In genomic region chr17:45394913-45395568, GRCh38 we compare ENCODE assay signal across 9 cellular contexts. TPM values are rescaled to one million over a fixed set of nuclear protein-coding genes. Genes with fewer than 3 reads are reported as not detected.
DNase-seq lines count a peak whose midpoint lies in the region; TF ChIP-seq lines count a peak whose summit lies in the region.
"Had no signal": no experiment of that assay in that cellular context is flagged by ENCODE, and none has a peak within 500 bp of the region (broad histone marks: within the 10 kb centered on the region; RNA-seq: fewer than 3 reads in every experiment).

No MANE protein-coding gene starts in this region.

- no peaks in the 10 kb centered on the region for H3K79me1 ChIP-seq in mesendoderm (ENCODE audit: low read length)

- no peak overlapping the region for H3K23ac ChIP-seq in mesendoderm (ENCODE audit: low read length)

- peak; percentile 15 for DNase-seq in activated T-helper 1 cell treated with Interleukin-2 at 50 U/mL for 16 hours (ENCODE audit: low read depth)
- DNase-seq in activated T-helper 1 cell treated with anti-CD3 and anti-CD28 coated beads, Interleukin-12 subunit alpha, Interleukin-12 subunit beta, Interleukin-2, Interleukin-4 antibody, amounts not matched to agents 30 ng/mL and 10 ng/mL and 1 ng/mL, durations not matched to agents 14 hours and 24 hours and 36 hours (ENCODE audit: low spot score) = no peak
- DNase-seq in NCI-H2171 (lab: John Stamatoyannopoulos, UW) = peak; percentile 59
- peak; percentile 77 for DNase-seq in activated CD4-positive, alpha-beta T cell treated with anti-CD3 and anti-CD28 coated beads, Interleukin-2, amount 10 ng/mL, durations not matched to agents 24 days and 14 days
- DNase-seq in epithelial cell of esophagus (ENCODE audit: low read depth) = peak; percentile 67
- peak; percentile 95 for DNase-seq in mesendoderm
- DNase-seq in substantia nigra (lab: John Stamatoyannopoulos, UW) = peak in 37 of 49 donors; percentile 4 to 79 (median 38)
- DNase-seq in NCI-H128 (lab: John Stamatoyannopoulos, UW; ENCODE audit: unreplicated experiment) = no peak

- no peaks in the 10 kb centered on the region for H3K79me2 ChIP-seq in mesendoderm (ENCODE audit: control insufficient read depth, insufficient read depth, low read length)

- peak overlapping the region; percentile 39 for H4K5ac ChIP-seq in mesendoderm (ENCODE audit: low read length)

- H3K36me3 ChIP-seq in mesendoderm (ENCODE audit: control insufficient read depth, insufficient read depth, low read length) = peaks cover 1% of the 10 kb centered on the region

- H3K4me3 Mint-ChIP-seq in activated T-helper 1 cell treated with anti-CD3 and anti-CD28 coated beads, Interleukin-12 subunit alpha, Interleukin-12 subunit beta, Interleukin-2, Interleukin-4 antibody, amounts not matched to agents 30 ng/mL and 10 ng/mL and 1 ng/mL, durations not matched to agents 14 hours and 24 hours and 36 hours = no peak overlapping the region
- H3K4me3 Mint-ChIP-seq in activated CD4-positive, alpha-beta T cell treated with anti-CD3 and anti-CD28 coated beads, Interleukin-2, amount 10 ng/mL, durations not matched to agents 24 days and 14 days = no peak overlapping the region

- no peaks in the 10 kb centered on the region for H3K9me3 Mint-ChIP-seq in activated T-helper 1 cell treated with anti-CD3 and anti-CD28 coated beads, Interleukin-12 subunit alpha, Interleukin-12 subunit beta, Interleukin-2, Interleukin-4 antibody, amounts not matched to agents 30 ng/mL and 10 ng/mL and 1 ng/mL, durations not matched to agents 14 hours and 24 hours and 36 hours
- no peaks in the 10 kb centered on the region for H3K9me3 Mint-ChIP-seq in activated CD4-positive, alpha-beta T cell treated with anti-CD3 and anti-CD28 coated beads, Interleukin-2, amount 10 ng/mL, durations not matched to agents 24 days and 14 days

- no peak overlapping the region for H2BK15ac ChIP-seq in mesendoderm (replicated peaks; ENCODE audit: low read depth)

- H3K4me2 ChIP-seq in mesendoderm (ENCODE audit: low read length) = no peak overlapping the region

- no peak overlapping the region for H2BK120ac ChIP-seq in mesendoderm (ENCODE audit: low read depth, low read length)

- no peak overlapping the region for H3K18ac ChIP-seq in mesendoderm (ENCODE audit: low read length)

- no peaks in the 10 kb centered on the region for H3K27me3 ChIP-seq in mesendoderm (ENCODE audit: insufficient read depth, low read length, poor library complexity)

- no peak overlapping the region for H3K4me3 ChIP-seq in epithelial cell of esophagus (ENCODE audit: low read length)
- H3K4me3 ChIP-seq in mesendoderm (ENCODE audit: low read length) = no peak overlapping the region

- no peak overlapping the region for H3K27ac ChIP-seq in mesendoderm (ENCODE audit: low read depth, low read length)
- H3K27ac ChIP-seq in substantia nigra (ENCODE audit: low read depth, low read length, poor library complexity, severe bottlenecking) = no peak overlapping the region
- H3K27ac ChIP-seq: epithelial cell of prostate had no signal

- H3K27ac Mint-ChIP-seq in activated T-helper 1 cell treated with anti-CD3 and anti-CD28 coated beads, Interleukin-12 subunit alpha, Interleukin-12 subunit beta, Interleukin-2, Interleukin-4 antibody, amounts not matched to agents 30 ng/mL and 10 ng/mL and 1 ng/mL, durations not matched to agents 14 hours and 24 hours and 36 hours = no peak overlapping the region
- H3K27ac Mint-ChIP-seq in activated CD4-positive, alpha-beta T cell treated with anti-CD3 and anti-CD28 coated beads, Interleukin-2, amount 10 ng/mL, durations not matched to agents 24 days and 14 days = no peak overlapping the region

- H3K36me3 Mint-ChIP-seq in activated T-helper 1 cell treated with anti-CD3 and anti-CD28 coated beads, Interleukin-12 subunit alpha, Interleukin-12 subunit beta, Interleukin-2, Interleukin-4 antibody, amounts not matched to agents 30 ng/mL and 10 ng/mL and 1 ng/mL, durations not matched to agents 14 hours and 24 hours and 36 hours (ENCODE audit: low read depth) = peaks cover 13% of the 10 kb centered on the region
- H3K36me3 Mint-ChIP-seq in activated CD4-positive, alpha-beta T cell treated with anti-CD3 and anti-CD28 coated beads, Interleukin-2, amount 10 ng/mL, durations not matched to agents 24 days and 14 days (ENCODE audit: low read depth) = peaks cover 24% of the 10 kb centered on the region

- WGBS in mesendoderm (ENCODE audit: extremely low coverage, insufficient coverage, low lambda C conversion rate) = no CpG with 5 or more reads among the region's 30 CpGs

- no peaks in the 10 kb centered on the region for H3K27me3 Mint-ChIP-seq in activated T-helper 1 cell treated with anti-CD3 and anti-CD28 coated beads, Interleukin-12 subunit alpha, Interleukin-12 subunit beta, Interleukin-2, Interleukin-4 antibody, amounts not matched to agents 30 ng/mL and 10 ng/mL and 1 ng/mL, durations not matched to agents 14 hours and 24 hours and 36 hours (ENCODE audit: insufficient read depth)
- no peaks in the 10 kb centered on the region for H3K27me3 Mint-ChIP-seq in activated CD4-positive, alpha-beta T cell treated with anti-CD3 and anti-CD28 coated beads, Interleukin-2, amount 10 ng/mL, durations not matched to agents 24 days and 14 days

- TF ChIP-seq CTCF in epithelial cell of esophagus (IDR thresholded peaks at IDR 0.05; ENCODE audit: insufficient read depth, low read depth, low read length, missing control alignments) = peak; percentile 70

- H4K8ac ChIP-seq in mesendoderm (ENCODE audit: low read depth, low read length) = no peak overlapping the region

- peaks cover 7% of the 10 kb centered on the region for H3K4me1 Mint-ChIP-seq in activated T-helper 1 cell treated with anti-CD3 and anti-CD28 coated beads, Interleukin-12 subunit alpha, Interleukin-12 subunit beta, Interleukin-2, Interleukin-4 antibody, amounts not matched to agents 30 ng/mL and 10 ng/mL and 1 ng/mL, durations not matched to agents 14 hours and 24 hours and 36 hours (ENCODE audit: low read depth)
- peaks cover 4% of the 10 kb centered on the region for H3K4me1 Mint-ChIP-seq in activated CD4-positive, alpha-beta T cell treated with anti-CD3 and anti-CD28 coated beads, Interleukin-2, amount 10 ng/mL, durations not matched to agents 24 days and 14 days

- intact Hi-C loops in activated T-helper 1 cell treated with anti-CD3 and anti-CD28 coated beads, Interleukin-12 subunit alpha, Interleukin-12 subunit beta, Interleukin-2, Interleukin-4 antibody, amounts not matched to agents 30 ng/mL and 10 ng/mL and 1 ng/mL, durations not matched to agents 14 hours and 24 hours and 36 hours (cut with micrococcal nuclease) = no loop called here
- intact Hi-C loops in activated CD4-positive, alpha-beta T cell treated with anti-CD3 and anti-CD28 coated beads, Interleukin-2, amount 10 ng/mL, durations not matched to agents 24 days and 14 days (cut with micrococcal nuclease) = no loop called here

- H3K9ac ChIP-seq in mesendoderm (ENCODE audit: low read length) = peak overlapping the region; percentile 68

- H2BK5ac ChIP-seq in mesendoderm (ENCODE audit: low read length) = no peak overlapping the region

- peak overlapping the region; percentile 92 for H3K56ac ChIP-seq in mesendoderm (ENCODE audit: low read length)

- peak overlapping the region; percentile 78 for H2AK5ac ChIP-seq in mesendoderm (ENCODE audit: low read length)

- H3K4ac ChIP-seq in mesendoderm (ENCODE audit: low read depth, low read length) = no peak overlapping the region

- peaks cover 3% of the 10 kb centered on the region for H3K4me1 ChIP-seq in mesendoderm (ENCODE audit: control insufficient read depth, low read depth, low read length)

RNA-seq across cellular contexts. Expression of gene ARHGAP27, which starts 37.6 kb away (rescaled TPM):
- 47.9 and 59.1 TPM in 2 replicates for total RNA-seq in activated T-helper 1 cell treated with anti-CD3 and anti-CD28 coated beads, Interleukin-12 subunit alpha, Interleukin-12 subunit beta, Interleukin-2, Interleukin-4 antibody, amounts not matched to agents 30 ng/mL and 10 ng/mL and 1 ng/mL, durations not matched to agents 14 hours and 24 hours and 36 hours
- total RNA-seq in activated CD4-positive, alpha-beta T cell treated with anti-CD3 and anti-CD28 coated beads, Interleukin-2, amount 10 ng/mL, durations not matched to agents 24 days and 14 days = 47.9 and 48.3 TPM in 2 replicates
- polyA plus RNA-seq in mesendoderm (2013, experiment 1 of 2) = 3.5 TPM
- 3.7 TPM for polyA plus RNA-seq in mesendoderm (2013, experiment 2 of 2)

Comparison
In these comparisons a context has a peak if more than half of its experiments do, and no peak if none do; other contexts are left out.
1. DNase-seq: peak in activated T-helper 1 cell treated with Interleukin-2 at 50 U/mL for 16 hours (single experiment), NCI-H2171 (single experiment), activated CD4-positive, alpha-beta T cell treated with anti-CD3 and anti-CD28 coated beads, Interleukin-2, amount 10 ng/mL, durations not matched to agents 24 days and 14 days (single experiment), epithelial cell of esophagus (single experiment), mesendoderm (single experiment) and substantia nigra (37 of 49); none in activated T-helper 1 cell treated with anti-CD3 and anti-CD28 coated beads, Interleukin-12 subunit alpha, Interleukin-12 subunit beta, Interleukin-2, Interleukin-4 antibody, amounts not matched to agents 30 ng/mL and 10 ng/mL and 1 ng/mL, durations not matched to agents 14 hours and 24 hours and 36 hours (single experiment) and NCI-H128 (single experiment).